In the genomic region with DNA sequence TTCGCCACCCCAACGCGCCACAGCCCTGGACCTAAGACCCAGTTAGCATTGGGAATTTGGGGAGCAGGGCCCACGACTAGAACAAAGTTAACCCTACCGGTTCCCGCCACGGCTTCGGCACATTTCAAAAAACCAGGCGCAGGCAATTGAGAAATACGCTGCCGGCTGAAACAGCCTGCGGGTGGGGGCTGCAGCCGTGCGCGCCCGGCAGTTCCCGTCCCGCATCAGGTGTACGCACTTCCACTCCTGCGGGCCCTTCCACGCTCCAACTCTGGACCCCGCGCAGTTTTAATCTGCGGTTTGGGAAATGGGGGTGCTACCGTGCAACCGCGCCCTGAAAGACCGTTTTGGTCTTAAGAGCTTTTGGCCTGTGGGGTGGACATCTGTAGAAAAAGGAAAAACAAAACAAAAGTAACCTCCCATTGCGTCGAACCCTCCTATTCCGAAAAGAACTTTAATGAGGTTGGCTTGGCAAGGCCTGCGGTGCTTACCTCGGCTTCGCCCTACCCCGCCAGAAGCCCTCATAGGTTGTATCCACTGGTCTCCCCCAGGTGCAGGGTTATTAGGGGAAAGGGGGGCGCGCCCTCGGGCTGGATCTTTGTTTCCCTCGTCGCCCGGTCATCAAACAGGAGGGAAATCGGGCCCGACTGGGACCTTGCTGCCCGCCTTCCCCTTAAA, we compare ENCODE assay signal across 10 cellular contexts. TPM values are rescaled to one million over a fixed set of nuclear protein-coding genes. Genes with fewer than 3 reads are reported as not detected.
DNase-seq lines count a peak whose midpoint lies in the region; ATAC-seq, FAIRE-seq and TF ChIP-seq lines count a peak whose summit lies in the region.
"Had no signal": no experiment of that assay in that cellular context is flagged by ENCODE, and none has a peak within 500 bp of the region (broad histone marks: within the 10 kb centered on the region; RNA-seq: fewer than 3 reads in every experiment).

No MANE protein-coding gene starts in this region.

- no peak for ATAC-seq in GM21723 (IDR thresholded peaks at IDR 0.05; ENCODE audit: unreplicated experiment)
- no peak for ATAC-seq in GM18517 (IDR thresholded peaks at IDR 0.05; ENCODE audit: unreplicated experiment)

- H3K4me1 ChIP-seq in HUES48 (ENCODE audit: control insufficient read depth, insufficient read depth, low read length) (peaks cover 36% of the 10 kb centered on the region), H1 (replicated peaks in 1 of 4; ENCODE audit: control insufficient read depth in 3 of 4, insufficient read depth in 4 of 4, low read length in 3 of 4) (peaks cover 0 to 31% (median 21%) of the 10 kb centered on the region in 4 experiments; a peak in 6 of 7 replicates)

- no peak overlapping the region for H4K8ac ChIP-seq in H1 (ENCODE audit: extremely low read depth, insufficient read depth, low read length)

- H2AK5ac ChIP-seq in H1 (ENCODE audit: low read depth, low read length), result no peak overlapping the region

- no peak for TF ChIP-seq POLR2A in H1 (IDR thresholded peaks at IDR 0.05; ENCODE audit: control extremely low read depth in 1 of 2, low read depth in 2 of 2, low read length in 2 of 2)

- H2BK20ac ChIP-seq in H1 (ENCODE audit: low read length), result no peak overlapping the region

- TF ChIP-seq RAD21 in H1 (IDR thresholded peaks at IDR 0.05 in 1 of 2, conservative IDR thresholded peaks at IDR 0.05 in 1 of 2; ENCODE audit: low read depth in 2 of 2, low read length in 2 of 2), result no peak
- peak; percentile 2 for TF ChIP-seq RAD21 in neural cell (conservative IDR thresholded peaks at IDR 0.05)

- no peak overlapping the region for H4K5ac ChIP-seq in H1 (ENCODE audit: insufficient read length, low read depth, low read length)

- no peak overlapping the region for H2BK5ac ChIP-seq in H1 (ENCODE audit: low read depth, low read length)

- no peak overlapping the region for H3K56ac ChIP-seq in H1 (replicated peaks; ENCODE audit: insufficient read length, low read depth, low read length)

- DNase-seq in AG20443 (ENCODE audit: low spot score), result peak; percentile 39
- peak in 1 of 2 experiments; percentile 54 for DNase-seq in H1 (ENCODE audit: low read depth in 1 of 2, low spot score in 2 of 2)
- DNase-seq in islet precursor cell, result no peak
- DNase-seq in occipital lobe (lab: John Stamatoyannopoulos, UW), result no peak
- DNase-seq: adrenal gland, NCI-H2081 treated with DMSO at 0.1 percent for 48 hours had no signal

- TF ChIP-seq CTCF in H1 (IDR thresholded peaks at IDR 0.05; ENCODE audit: control extremely low read depth in 1 of 3, insufficient read depth in 1 of 3, low read depth in 1 of 3, low read length in 3 of 3), result no peak
- peak; percentile 12 for TF ChIP-seq CTCF in neural cell (IDR thresholded peaks at IDR 0.05; ENCODE audit: poor library complexity, severe bottlenecking)

- H3K79me1 ChIP-seq in H1 (ENCODE audit: low read depth, low read length), result no peaks in the 10 kb centered on the region

- H3K23ac ChIP-seq in H1 (ENCODE audit: insufficient read length), result no peak overlapping the region

- H3K4me3 ChIP-seq in HUES48 (ENCODE audit: low read depth, low read length) (peak overlapping the region; percentile 64; the same call in 1 of the 2 replicates), H1 (ENCODE audit: extremely low read depth in 1 of 4, insufficient read depth in 2 of 4, low read depth in 3 of 4, low read length in 4 of 4) (peak overlapping the region; percentile 31 to 68 (median 58)), neural cell (ENCODE audit: low read length) (no peak overlapping the region)

- peaks cover 3% of the 10 kb centered on the region for H3F3A ChIP-seq in neural cell (ENCODE audit: insufficient read depth, low read length, poor library complexity, severe bottlenecking)

- WGBS in H1 (ENCODE audit: extremely low coverage in 1 of 2, insufficient coverage in 1 of 2, insufficient read length in 1 of 2, insufficient replicate concordance in 2 of 2, low coverage in 1 of 2, low lambda C conversion rate in 2 of 2, missing lambda C conversion rate in 1 of 2), 2 experiments, result 2% methylated on average over 41 of the region's 44 CpGs; no CpG with 5 or more reads in 1 of the 2 experiments

- H2AFZ ChIP-seq in H1 (ENCODE audit: low read length) (no peak overlapping the region), neural cell (ENCODE audit: low read depth, low read length) (no peak overlapping the region)

- no peak overlapping the region for H3K9ac ChIP-seq in HUES48 (ENCODE audit: low read depth, low read length)
- no peak overlapping the region for H3K9ac ChIP-seq in H1 (replicated peaks in 1 of 4; ENCODE audit: extremely low read depth in 1 of 4, low read depth in 3 of 4, low read length in 3 of 4)
- no peak overlapping the region for H3K9ac ChIP-seq in neural cell (ENCODE audit: low read length)

- H3K14ac ChIP-seq in H1 (ENCODE audit: insufficient read length), result no peak overlapping the region

- TF ChIP-seq EP300 in H1 (IDR thresholded peaks at IDR 0.05; ENCODE audit: borderline replicate concordance in 1 of 2, low read depth in 2 of 2, low read length in 2 of 2) (no peak), neural cell (conservative IDR thresholded peaks at IDR 0.05; ENCODE audit: poor library complexity, severe bottlenecking) (no peak)

- H3K4ac ChIP-seq in H1 (replicated peaks; ENCODE audit: insufficient read length, low read depth, low read length), result no peak overlapping the region

- H4K20me1 ChIP-seq in H1 (replicated peaks in 1 of 2; ENCODE audit: control insufficient read depth in 1 of 2, insufficient read depth in 2 of 2, low read length in 2 of 2) (peaks cover 8 to 9% of the 10 kb centered on the region in 2 experiments), neural cell (ENCODE audit: insufficient read depth) (no peaks in the 10 kb centered on the region)

- peak overlapping the region; percentile 43 for H3K18ac ChIP-seq in H1 (ENCODE audit: extremely low read depth, low read length)

- peaks cover 11% of the 10 kb centered on the region for H3K23me2 ChIP-seq in H1 (ENCODE audit: low read depth, low read length)

- H3K9me3 ChIP-seq in HUES48 (ENCODE audit: control insufficient read depth, insufficient read depth, low read length) (no peaks in the 10 kb centered on the region), H1 (ENCODE audit: insufficient read depth in 2 of 2, low read depth in 1 of 2, low read length in 1 of 2) (no peaks in the 10 kb centered on the region; a peak in 1 of 4 replicates), neural cell (ENCODE audit: low read length) (no peaks in the 10 kb centered on the region)
- H3K9me3 ChIP-seq: adrenal gland had no signal

- H2BK12ac ChIP-seq in H1 (ENCODE audit: low read depth, low read length), result no peak overlapping the region

- H3K36me3 ChIP-seq in HUES48 (ENCODE audit: control insufficient read depth, insufficient read depth, low read length), result no peaks in the 10 kb centered on the region
- peaks cover 0 to 2% (median 0%) of the 10 kb centered on the region in 4 experiments; a peak in 1 of 8 replicates for H3K36me3 ChIP-seq in H1 (ENCODE audit: control insufficient read depth in 2 of 4, insufficient read depth in 4 of 4, low read length in 3 of 4)
- H3K36me3 ChIP-seq in neural cell (ENCODE audit: insufficient read depth, low read length), result no peaks in the 10 kb centered on the region
- H3K36me3 ChIP-seq: adrenal gland had no signal

- peaks cover 99% of the 10 kb centered on the region for H3K27me3 ChIP-seq in HUES48 (ENCODE audit: control insufficient read depth, insufficient read depth, low read length)
- peaks cover 56 to 90% (median 84%) of the 10 kb centered on the region in 4 experiments for H3K27me3 ChIP-seq in H1 (replicated peaks in 1 of 4; ENCODE audit: control insufficient read depth in 3 of 4, extremely low read depth in 1 of 4, insufficient read depth in 3 of 4, low read length in 3 of 4)
- peaks cover 99% of the 10 kb centered on the region for H3K27me3 ChIP-seq in neural cell (ENCODE audit: insufficient read depth, low read depth, low read length)

- H3K4me2 ChIP-seq in H1 (ENCODE audit: insufficient read depth in 1 of 2, low read depth in 2 of 2, low read length in 2 of 2) (peak overlapping the region; percentile 95 to 98), neural cell (ENCODE audit: low read length) (no peak overlapping the region)

- H3K27ac ChIP-seq in HUES48 (ENCODE audit: low read depth, low read length) (no peak overlapping the region), H1 (ENCODE audit: low read depth, low read length) (no peak overlapping the region), neural cell (ENCODE audit: low read length) (no peak overlapping the region)
- H3K27ac ChIP-seq: adrenal gland had no signal

- no peaks in the 10 kb centered on the region for H3K9me2 ChIP-seq in neural cell (ENCODE audit: insufficient read depth, low read length)

- FAIRE-seq in H1 (lab: Jason Lieb, UNC), result no peak

- POLR2A ChIA-PET in H1 (lab: Charles Lee; ENCODE audit: partially characterized antibody), result no interaction called here

- CTCF ChIA-PET in H1 (lab: Charles Lee; ENCODE audit: partially characterized antibody), result interaction anchor here (0.6 to 4.4 kb wide), 20 partner anchors 11 to 759 kb away, joined by 3 to 29 read pairs (median 3); no protein-coding TSS in a partner anchor

- H3K79me2 ChIP-seq in H1 (ENCODE audit: control insufficient read depth in 1 of 2, insufficient read depth in 2 of 2, low read length in 2 of 2) (no peaks in the 10 kb centered on the region), neural cell (replicated peaks; ENCODE audit: insufficient read depth, low read length) (no peaks in the 10 kb centered on the region)

- H2BK15ac ChIP-seq in H1 (ENCODE audit: low read length), result no peak overlapping the region

- H2BK120ac ChIP-seq in H1 (replicated peaks; ENCODE audit: low read depth, low read length), result no peak overlapping the region

- H4K91ac ChIP-seq in H1 (replicated peaks; ENCODE audit: insufficient read length, low read length), result no peak overlapping the region

TF ChIP-seq in H1, 55 proteins besides CTCF, POLR2A, EP300 and RAD21 (continues in another document):
- no peak for TF ChIP-seq SP1 (IDR thresholded peaks at IDR 0.05; ENCODE audit: low read depth, low read length)
- TF ChIP-seq CBX5 (IDR thresholded peaks at IDR 0.05; ENCODE audit: low read depth, low read length), result no peak

TF ChIP-seq in neural cell, 6 proteins besides CTCF, POLR2A, EP300 and RAD21:
- TF ChIP-seq SMC3 (conservative IDR thresholded peaks at IDR 0.05; ENCODE audit: poor library complexity) (no peak), EZH2 (IDR thresholded peaks at IDR 0.05; ENCODE audit: borderline replicate concordance, insufficient read depth, low read length, poor library complexity, severe bottlenecking) (peak; percentile 37)

RNA-seq across cellular contexts. Expression of a gene that starts 7.1 kb away (rescaled TPM):
- total RNA-seq in H1 (2021; fragmentation: NEBNext Ultra II Directional; extraction: Animal tissue kit (Norgen Biotek cat#: 25700)), result 0.48 and 0.90 TPM in 2 replicates
- polyA plus RNA-seq in H1 (2011; rRNA removed) (0.56 and 1.4 TPM in 2 replicates), neural cell (0.14 and 0.26 TPM in 2 replicates)
- polyA plus RNA-seq in H1 (2011; cell fraction: cytosol; rRNA removed), result 0.94 TPM
- 1.5 TPM for polyA plus RNA-seq in H1 (2011; cell fraction: nucleus; rRNA removed)
- polyA plus RNA-seq in H1 (2012, experiment 1 of 2), result 0.36 to 0.42 TPM (median 0.39 TPM) in 4 replicates
- 0.21 TPM for polyA plus RNA-seq in H1 (2012, experiment 2 of 2)
- polyA plus RNA-seq in H1 (2013, experiment 1 of 2), result 0.16 TPM
- 0.15 TPM for polyA plus RNA-seq in H1 (2013, experiment 2 of 2)
- polyA minus RNA-seq in H1 (2011; rRNA and poly(A)+ RNA removed), result 0.13 and 0.32 TPM in 2 replicates
- polyA minus RNA-seq in H1 (2011; cell fraction: cytosol; rRNA and poly(A)+ RNA removed), result 2.8 TPM
- polyA minus RNA-seq in H1 (2011; cell fraction: nucleus; rRNA and poly(A)+ RNA removed), result 1.5 TPM
- polyA minus RNA-seq in neural cell, result not detected in 2 replicates
- 0.16 TPM for total RNA-seq in occipital lobe
